In genomic region chr21:45874716-45875415, GRCh38 we compare ENCODE assay signal across 1 cellular context.
A peak's percentile ranks its signal among the peaks of the same experiment; 100 is the strongest.
TF ChIP-seq lines count a peak whose summit lies in the region.

No MANE protein-coding gene starts in this region.

TF ChIP-seq in HepG2, 621 proteins besides CTCF, POLR2A, EP300 and RAD21 (continued from another document):
- TF ChIP-seq PATZ1 (CRISPR knock-in tag; IDR thresholded peaks at IDR 0.05) (peak; percentile 81), TAF1 (CRISPR knock-in tag; IDR thresholded peaks at IDR 0.05) (no peak), ATF3 (CRISPR knock-in tag; IDR thresholded peaks at IDR 0.05) (0 out of 2 replicates have a peak, but pooled peaks have one; percentile 31), RERE (CRISPR knock-in tag; IDR thresholded peaks at IDR 0.05; ENCODE audit: low read depth) (no peak), HMG20A (CRISPR knock-in tag; IDR thresholded peaks at IDR 0.05; ENCODE audit: borderline replicate concordance) (no peak), RFX5 (IDR thresholded peaks at IDR 0.05; ENCODE audit: low read depth, low read length) (no peak), TRIM24 (CRISPR knock-in tag; IDR thresholded peaks at IDR 0.05) (no peak), SETDB1 (CRISPR knock-in tag; IDR thresholded peaks at IDR 0.05; ENCODE audit: borderline replicate concordance) (no peak), ZNF607 (CRISPR knock-in tag; IDR thresholded peaks at IDR 0.05; ENCODE audit: borderline replicate concordance) (no peak), FOSL1 (CRISPR knock-in tag; IDR thresholded peaks at IDR 0.05; ENCODE audit: borderline replicate concordance) (no peak), THAP9 (CRISPR knock-in tag; IDR thresholded peaks at IDR 0.05; ENCODE audit: borderline replicate concordance) (no peak), BORCS8-MEF2B (CRISPR knock-in tag; IDR thresholded peaks at IDR 0.05) (no peak), KDM5B (CRISPR knock-in tag; IDR thresholded peaks at IDR 0.05; ENCODE audit: borderline replicate concordance) (no peak), ZNF839 (CRISPR knock-in tag; IDR thresholded peaks at IDR 0.05; ENCODE audit: borderline replicate concordance) (no peak), SRSF4 (IDR thresholded peaks at IDR 0.05; ENCODE audit: low read depth, low read length, poor library complexity, severe bottlenecking) (no peak), ELF3 (CRISPR knock-in tag; IDR thresholded peaks at IDR 0.05) (no peak), ZNF737 (CRISPR knock-in tag; IDR thresholded peaks at IDR 0.05; ENCODE audit: borderline replicate concordance) (no peak), ZNF639 (CRISPR knock-in tag; conservative IDR thresholded peaks at IDR 0.05) (no peak), MNT (IDR thresholded peaks at IDR 0.05) (no peak), KDM4B (CRISPR knock-in tag; IDR thresholded peaks at IDR 0.05) (no peak), ZIK1 (CRISPR knock-in tag; IDR thresholded peaks at IDR 0.05; ENCODE audit: borderline replicate concordance, low read depth) (no peak), ZBTB7B (CRISPR knock-in tag; IDR thresholded peaks at IDR 0.05) (no peak), ZHX2 (IDR thresholded peaks at IDR 0.05; ENCODE audit: low read depth) (no peak), ZHX2 (CRISPR knock-in tag; IDR thresholded peaks at IDR 0.05; ENCODE audit: borderline replicate concordance) (no peak), ZNF879 (CRISPR knock-in tag; IDR thresholded peaks at IDR 0.05) (no peak)
